In genomic region chr16:2952679-2953078, GRCh38 we compare ENCODE assay signal across 19 cellular contexts. TPM values are rescaled to one million over a fixed set of nuclear protein-coding genes. Genes with fewer than 3 reads are reported as not detected.
DNase-seq lines count a peak whose midpoint lies in the region; FAIRE-seq and TF ChIP-seq lines count a peak whose summit lies in the region.
"Had no signal": no experiment of that assay in that cellular context is flagged by ENCODE, and none has a peak within 500 bp of the region (broad histone marks: within the 10 kb centered on the region; RNA-seq: fewer than 3 reads in every experiment).

No MANE protein-coding gene starts in this region.

- H3K4me3 Mint-ChIP-seq in H9: no peak overlapping the region
- H3K4me3 Mint-ChIP-seq: type B pancreatic cell had no signal

- H3K23ac ChIP-seq in H9 (ENCODE audit: insufficient read length, low read depth, low read length): no peak overlapping the region

- no peak for FAIRE-seq in small intestine (lab: Jason Lieb, UNC)
- FAIRE-seq: astrocyte had no signal

- H2BK12ac ChIP-seq in H9 (ENCODE audit: insufficient read length, low read depth, low read length): no peak overlapping the region

- peaks cover 74% of the 10 kb centered on the region for H3K4me1 ChIP-seq in BLaER1
- peaks cover 3% of the 10 kb centered on the region; the same call in 1 of the 2 replicates for H3K4me1 ChIP-seq in H9 (ENCODE audit: insufficient read depth, low read length)
- H3K4me1 ChIP-seq in small intestine (ENCODE audit: control insufficient read depth in 2 of 2, insufficient read depth in 1 of 2, low read depth in 1 of 2, low read length in 1 of 2): no peaks in the 10 kb centered on the region
- H3K4me1 ChIP-seq: HAP-1 had no signal

- H3K4ac ChIP-seq in H9 (ENCODE audit: low read depth, low read length): no peak overlapping the region

- H3K4me3 ChIP-seq in BLaER1 (no peak overlapping the region), epithelial cell of esophagus (ENCODE audit: low read length) (no peak overlapping the region), small intestine (ENCODE audit: low read depth in 1 of 2, low read length in 2 of 2) (no peak overlapping the region)
- H3K4me3 ChIP-seq: coronary artery, HAP-1, smooth muscle cell had no signal

- H3K79me2 ChIP-seq in H9 (ENCODE audit: insufficient read depth, low read length): no peaks in the 10 kb centered on the region

- H2AK5ac ChIP-seq in H9 (ENCODE audit: insufficient read length, low read length): no peak overlapping the region

- H3K9me3 ChIP-seq in BLaER1 (no peaks in the 10 kb centered on the region), H9 (ENCODE audit: control insufficient read depth, low read depth, low read length) (no peaks in the 10 kb centered on the region), small intestine (ENCODE audit: control insufficient read depth, low read depth) (no peaks in the 10 kb centered on the region)
- H3K9me3 ChIP-seq: HAP-1 had no signal

- H4K20me1 ChIP-seq in BLaER1: no peaks in the 10 kb centered on the region
- H4K20me1 ChIP-seq in H9 (ENCODE audit: control insufficient read depth, insufficient read depth, insufficient read length): no peaks in the 10 kb centered on the region

- no peak overlapping the region for H3K18ac ChIP-seq in H9 (ENCODE audit: insufficient read length, low read depth, low read length)

- H3K4me1 Mint-ChIP-seq in H9: peaks cover 14 to 22% of the 10 kb centered on the region in 2 experiments

- peaks cover 0 to 2% (median 0%) of the 10 kb centered on the region in 3 experiments; a peak in 1 of 7 replicates for H3K36me3 Mint-ChIP-seq in H9 (ENCODE audit: insufficient read depth in 1 of 3, low read depth in 3 of 3)
- H3K36me3 Mint-ChIP-seq: type B pancreatic cell had no signal

- H4K91ac ChIP-seq in H9 (ENCODE audit: insufficient read length, low read depth, low read length): no peak overlapping the region

- no peak overlapping the region for H2BK120ac ChIP-seq in H9 (ENCODE audit: low read depth, low read length, poor library complexity, severe bottlenecking)

- TF ChIP-seq CTCF in H9 (conservative IDR thresholded peaks at IDR 0.05) (no peak), epithelial cell of esophagus (IDR thresholded peaks at IDR 0.05; ENCODE audit: insufficient read depth, low read depth, low read length, missing control alignments) (no peak), GM20000 (IDR thresholded peaks at IDR 0.05; ENCODE audit: extremely low read depth, missing control alignments) (no peak)

- H3T11ph ChIP-seq in H9 (ENCODE audit: low read length): no peak overlapping the region

- H2BK15ac ChIP-seq in H9 (ENCODE audit: low read depth, low read length): no peak overlapping the region

- H3K56ac ChIP-seq in H9 (ENCODE audit: insufficient read length, low read depth, low read length): no peak overlapping the region

- H3K36me3 ChIP-seq in BLaER1 (peaks cover 26% of the 10 kb centered on the region), small intestine (ENCODE audit: control insufficient read depth in 2 of 2, insufficient read depth in 2 of 2, low read length in 2 of 2) (no peaks in the 10 kb centered on the region)
- H3K36me3 ChIP-seq: HAP-1 had no signal

- no peak overlapping the region for H2AFZ ChIP-seq in H9 (ENCODE audit: low read length)

- peak overlapping the region in 2 of 3 experiments; percentile 49 to 65; a peak in 2 of 7 replicates for H3K27ac Mint-ChIP-seq in H9
- H3K27ac Mint-ChIP-seq: type B pancreatic cell had no signal

- no peak overlapping the region for H4K8ac ChIP-seq in H9 (replicated peaks; ENCODE audit: insufficient read length, low read depth, low read length)

- no peak overlapping the region; the same call in 1 of the 2 replicates for H3K14ac ChIP-seq in H9 (ENCODE audit: insufficient read depth, low read length)

- H4K5ac ChIP-seq in H9 (ENCODE audit: insufficient read length, low read depth, low read length): no peak overlapping the region

- no peaks in the 10 kb centered on the region for H3K79me1 ChIP-seq in H9 (ENCODE audit: insufficient read depth, low read depth, low read length, poor library complexity, severe bottlenecking)

- H3K27me3 Mint-ChIP-seq in H9 (ENCODE audit: low read depth): peaks cover 2% of the 10 kb centered on the region; the same call in 1 of the 2 replicates

- peak overlapping the region; percentile 84; the same call in 1 of the 2 replicates for H3K9ac ChIP-seq in BLaER1
- no peak overlapping the region for H3K9ac ChIP-seq in H9 (ENCODE audit: extremely low read depth, insufficient read length, low read length)

- H3K4me2 ChIP-seq in BLaER1 (peak overlapping the region; percentile 94), H9 (ENCODE audit: insufficient read depth, insufficient read length, low read length) (no peak overlapping the region)
- H3K4me2 ChIP-seq: smooth muscle cell had no signal

- DNase-seq in H9 (no peak), NCI-H2196 treated with DMSO at 0.1 percent for 48 hours (lab: John Stamatoyannopoulos, UW; ENCODE audit: unreplicated experiment) (peak; percentile 50), epithelial cell of esophagus (ENCODE audit: low read depth) (peak; percentile 60), GM20000 (ENCODE audit: low spot score) (no peak), EL (no peak), small intestine (no peak)
- no peak for DNase-seq in activated CD4-positive, alpha-beta T cell treated with anti-CD3 and anti-CD28 coated beads for 48 hours
- DNase-seq: activated CD8-positive, alpha-beta memory T cell treated with anti-CD3 and anti-CD28 coated beads for 24 hours; activated gamma-delta T cell treated with Interleukin-2 at 50 U/mL for 16 hours; erythroblast; IMR-90; nucleus accumbens; stimulated activated naive CD4-positive, alpha-beta T cell treated with Interleukin-2 at 50 U/mL for 16 hours had no signal

- H3K23me2 ChIP-seq in H9 (ENCODE audit: insufficient read length, low read depth, low read length, poor library complexity, severe bottlenecking): no peaks in the 10 kb centered on the region

- no peak overlapping the region for H2BK20ac ChIP-seq in H9 (ENCODE audit: low read depth, low read length, poor library complexity, severe bottlenecking)

- WGBS in H9 (ENCODE audit: extremely low coverage, insufficient read length, low lambda C conversion rate): no CpG with 5 or more reads among the region's 11 CpGs
- 23 to 51% (median 29%) methylated on average over 11 of the region's 11 CpGs for WGBS in small intestine, 3 donors

- H3K9me3 Mint-ChIP-seq in H9: no peaks in the 10 kb centered on the region; a peak in 1 of 5 replicates
- H3K9me3 Mint-ChIP-seq: type B pancreatic cell had no signal

- H2BK5ac ChIP-seq in H9 (ENCODE audit: insufficient read length, low read length): no peak overlapping the region

- H3K27me3 ChIP-seq in BLaER1: no peaks in the 10 kb centered on the region
- no peaks in the 10 kb centered on the region for H3K27me3 ChIP-seq in H9 (ENCODE audit: insufficient read depth, low read length)
- peaks cover 0 to 3% of the 10 kb centered on the region in 2 donors for H3K27me3 ChIP-seq in small intestine (ENCODE audit: control insufficient read depth in 2 of 2, insufficient read depth in 2 of 2, low read length in 2 of 2)

- H3K27ac ChIP-seq in BLaER1: peak overlapping the region; percentile 96
- no peak overlapping the region for H3K27ac ChIP-seq in H9 (ENCODE audit: insufficient read length, low read depth, low read length)
- H3K27ac ChIP-seq in small intestine (ENCODE audit: low read depth in 1 of 2, low read length in 1 of 2): no peak overlapping the region
- H3K27ac ChIP-seq: coronary artery had no signal

RNA-seq across cellular contexts. Expression of gene KREMEN2, which starts 11.4 kb away (rescaled TPM):
- total RNA-seq in H9 (2021): 12.8 and 14.6 TPM in 2 replicates
- under 1 TPM in 2 of 3 donors, not detected in 1; 0.15 to 0.54 TPM for polyA plus RNA-seq in small intestine
- total RNA-seq: IMR-90 had no signal

RNA-seq across cellular contexts. Expression of gene PAQR4, which starts 16.5 kb away (rescaled TPM):
- 32.1 and 33.3 TPM in 2 replicates for total RNA-seq in H9 (2021)
- polyA plus RNA-seq in small intestine: 10 to 100 TPM in 1 of 3 donors, 1 to 10 TPM in 2; 1.4 to 19.4 (median 2.2) TPM

RNA-seq across cellular contexts. Expression of gene PKMYT1, which starts 27.6 kb away (rescaled TPM):
- 114 and 120 TPM in 2 replicates for total RNA-seq in H9 (2021)
- 10 to 100 TPM in 1 of 3 donors, 1 to 10 TPM in 2; 2.5 to 24.7 (median 3.2) TPM for polyA plus RNA-seq in small intestine

RNA-seq across cellular contexts. Expression of gene FLYWCH1, which starts 40.9 kb away (rescaled TPM):
- 12.5 and 13.0 TPM in 2 replicates for total RNA-seq in H9 (2021)
- polyA plus RNA-seq in small intestine: 10 to 100 TPM; 13.0 to 15.2 (median 14.7) TPM

Comparison
In these comparisons a context has a peak if more than half of its experiments do, and no peak if none do; other contexts are left out.
1. DNase-seq: peak in NCI-H2196 treated with DMSO at 0.1 percent for 48 hours (single experiment) and epithelial cell of esophagus (single experiment); none in H9 (single experiment), GM20000 (single experiment), activated CD4-positive, alpha-beta T cell treated with anti-CD3 and anti-CD28 coated beads for 48 hours (single experiment), EL (single experiment) and small intestine (single experiment).